ENCODE assay signal across 15 cellular contexts in the genomic region with DNA sequence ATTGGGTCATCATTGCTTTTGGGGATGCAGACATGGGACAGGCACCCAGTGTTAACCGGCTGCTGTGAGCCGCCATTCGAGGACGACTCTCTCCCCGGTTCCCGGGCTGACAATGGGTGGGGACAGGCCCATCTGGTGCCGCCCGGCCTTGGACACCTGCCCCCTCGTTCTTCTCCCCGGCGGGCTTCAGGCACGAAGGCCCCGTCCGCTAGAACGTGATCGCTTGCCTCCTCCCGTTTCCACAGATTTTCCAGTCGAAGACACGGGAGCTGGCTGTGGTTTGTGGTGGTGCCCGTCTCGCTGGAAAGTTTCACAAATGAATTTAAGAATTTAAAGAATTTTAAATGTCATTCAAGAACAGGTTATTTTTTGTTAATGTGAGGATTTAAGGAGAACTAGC. TPM values are rescaled to one million over a fixed set of nuclear protein-coding genes. Genes with fewer than 3 reads are reported as not detected.
DNase-seq lines count a peak whose midpoint lies in the region; ATAC-seq and TF ChIP-seq lines count a peak whose summit lies in the region.
"Had no signal": no experiment of that assay in that cellular context is flagged by ENCODE, and none has a peak within 500 bp of the region (broad histone marks: within the 10 kb centered on the region; RNA-seq: fewer than 3 reads in every experiment).

No MANE protein-coding gene starts in this region.

- H3K4me3 ChIP-seq in esophagus muscularis mucosa = peak overlapping the region; percentile 76 to 95 (median 84)
- no peak overlapping the region for H3K4me3 ChIP-seq in neural progenitor cell
- H3K4me3 ChIP-seq in upper lobe of left lung = peak overlapping the region in 2 of 4 donors; percentile 65 to 86

- peaks cover 3% of the 10 kb centered on the region for H3K36me3 Mint-ChIP-seq in activated naive CD4-positive, alpha-beta T cell treated with anti-CD3 and anti-CD28 coated beads, Interleukin-2, amount 50 U/mL, for 24 hours
- peaks cover 7% of the 10 kb centered on the region for H3K36me3 Mint-ChIP-seq in neural progenitor cell

- H3K9me3 ChIP-seq in esophagus muscularis mucosa (peaks cover 0 to 8% (median 4%) of the 10 kb centered on the region in 4 donors), neural progenitor cell (ENCODE audit: low read depth) (no peaks in the 10 kb centered on the region), upper lobe of left lung (no peaks in the 10 kb centered on the region)

- H3K4me3 Mint-ChIP-seq in activated naive CD4-positive, alpha-beta T cell treated with anti-CD3 and anti-CD28 coated beads, Interleukin-2, amount 50 U/mL, for 24 hours = peak overlapping the region; percentile 15
- H3K4me3 Mint-ChIP-seq in neural progenitor cell = peak overlapping the region; percentile 82
- H3K4me3 Mint-ChIP-seq: activated naive CD8-positive, alpha-beta T cell treated with anti-CD3 and anti-CD28 coated beads, Interleukin-2, amount 50 U/mL, for 24 hours had no signal

- no peak overlapping the region for H3K9ac ChIP-seq in neural progenitor cell

- peaks cover 26% of the 10 kb centered on the region for H4K20me1 ChIP-seq in neural progenitor cell (ENCODE audit: low read depth)

- ATAC-seq in upper lobe of left lung (ENCODE audit: low FRiP score in 2 of 2) (peak in 1 of 2 donors; percentile 9), GM21825 (IDR thresholded peaks at IDR 0.05; ENCODE audit: unreplicated experiment) (no peak), GM19452 (IDR thresholded peaks at IDR 0.05; ENCODE audit: unreplicated experiment) (no peak)
- ATAC-seq: activated naive CD8-positive, alpha-beta T cell treated with anti-CD3 and anti-CD28 coated beads, Interleukin-2, amount 50 U/mL, for 24 hours had no signal

- peaks cover 20 to 44% (median 34%) of the 10 kb centered on the region in 4 donors for H3K4me1 ChIP-seq in esophagus muscularis mucosa
- peaks cover 17% of the 10 kb centered on the region for H3K4me1 ChIP-seq in neural progenitor cell
- H3K4me1 ChIP-seq in upper lobe of left lung = peaks cover 8 to 36% (median 18%) of the 10 kb centered on the region in 4 donors

- peaks cover 0 to 4% (median 2%) of the 10 kb centered on the region in 4 donors for H3K36me3 ChIP-seq in esophagus muscularis mucosa
- no peaks in the 10 kb centered on the region for H3K36me3 ChIP-seq in neural progenitor cell
- no peaks in the 10 kb centered on the region for H3K36me3 ChIP-seq in upper lobe of left lung

- peak overlapping the region; percentile 81 to 86 (median 84) for H3K27ac ChIP-seq in esophagus muscularis mucosa (replicated peaks in 1 of 4)
- no peak overlapping the region for H3K27ac ChIP-seq in neural progenitor cell
- peak overlapping the region; percentile 69 to 91 (median 84) for H3K27ac ChIP-seq in upper lobe of left lung
- H3K27ac ChIP-seq: HL-60 had no signal

- TF ChIP-seq CTCF in esophagus muscularis mucosa (IDR thresholded peaks at IDR 0.05) (no peak), neural progenitor cell (IDR thresholded peaks at IDR 0.05) (no peak), upper lobe of left lung (IDR thresholded peaks at IDR 0.05) (no peak)

- H3K4me2 ChIP-seq in neural progenitor cell = peak overlapping the region; percentile 94

- H3K9me3 Mint-ChIP-seq in activated naive CD4-positive, alpha-beta T cell treated with anti-CD3 and anti-CD28 coated beads, Interleukin-2, amount 50 U/mL, for 24 hours = peaks cover 6% of the 10 kb centered on the region
- peaks cover 10% of the 10 kb centered on the region for H3K9me3 Mint-ChIP-seq in neural progenitor cell
- H3K9me3 Mint-ChIP-seq: activated naive CD8-positive, alpha-beta T cell treated with anti-CD3 and anti-CD28 coated beads, Interleukin-2, amount 50 U/mL, for 24 hours had no signal

- no peaks in the 10 kb centered on the region for H3K4me1 Mint-ChIP-seq in activated naive CD4-positive, alpha-beta T cell treated with anti-CD3 and anti-CD28 coated beads, Interleukin-2, amount 50 U/mL, for 24 hours
- peaks cover 27% of the 10 kb centered on the region for H3K4me1 Mint-ChIP-seq in neural progenitor cell
- H3K4me1 Mint-ChIP-seq: activated naive CD8-positive, alpha-beta T cell treated with anti-CD3 and anti-CD28 coated beads, Interleukin-2, amount 50 U/mL, for 24 hours had no signal

- no peak overlapping the region for H2AFZ ChIP-seq in neural progenitor cell (replicated peaks)

- WGBS in esophagus muscularis mucosa = 77% methylated on average over 7 of the region's 21 CpGs
- WGBS in upper lobe of left lung, 2 donors = 59 to 62% methylated on average over 12 to 21 of the region's 21 CpGs

- peaks cover 23% of the 10 kb centered on the region for H3K79me2 ChIP-seq in neural progenitor cell (ENCODE audit: low read depth)

- peaks cover 11% of the 10 kb centered on the region for H3K27me3 Mint-ChIP-seq in activated naive CD4-positive, alpha-beta T cell treated with anti-CD3 and anti-CD28 coated beads, Interleukin-2, amount 50 U/mL, for 24 hours
- H3K27me3 Mint-ChIP-seq in neural progenitor cell (ENCODE audit: insufficient read depth, low read depth) = peaks cover 12% of the 10 kb centered on the region

- intact Hi-C loops in esophagus muscularis mucosa (cut with DNase I) = no loop called here

- H3K27ac Mint-ChIP-seq in activated naive CD4-positive, alpha-beta T cell treated with anti-CD3 and anti-CD28 coated beads, Interleukin-2, amount 50 U/mL, for 24 hours = no peak overlapping the region
- peak overlapping the region; percentile 60 for H3K27ac Mint-ChIP-seq in neural progenitor cell
- H3K27ac Mint-ChIP-seq: activated naive CD8-positive, alpha-beta T cell treated with anti-CD3 and anti-CD28 coated beads, Interleukin-2, amount 50 U/mL, for 24 hours had no signal

- TF ChIP-seq EP300 in esophagus muscularis mucosa (IDR thresholded peaks at IDR 0.05) (no peak), upper lobe of left lung (IDR thresholded peaks at IDR 0.05) (no peak)

- no peak for DNase-seq in activated naive CD4-positive, alpha-beta T cell treated with Interleukin-2 at 50 U/mL for 16 hours
- DNase-seq in esophagus muscularis mucosa (ENCODE audit: extremely low spot score) = no peak
- DNase-seq in neural progenitor cell (ENCODE audit: low spot score) = no peak
- DNase-seq in upper lobe of left lung = peak in 1 of 2 donors; percentile 74
- DNase-seq in NOMO-1 (lab: John Stamatoyannopoulos, UW; ENCODE audit: unreplicated experiment in 2 of 2) = no peak
- DNase-seq: activated naive CD8-positive, alpha-beta T cell treated with anti-CD3 and anti-CD28 coated beads, Interleukin-2, amount 50 U/mL, for 24 hours; Calu3; effector memory CD4-positive, alpha-beta T cell; NCI-H226 had no signal

- H3K27me3 ChIP-seq in esophagus muscularis mucosa (peaks cover 0 to 10% (median 0%) of the 10 kb centered on the region in 4 donors), neural progenitor cell (no peaks in the 10 kb centered on the region), upper lobe of left lung (peaks cover 0 to 18% (median 4%) of the 10 kb centered on the region in 4 donors)

- H3F3A ChIP-seq in neural progenitor cell (ENCODE audit: low read depth) = peaks cover 32% of the 10 kb centered on the region

- TF ChIP-seq POLR2A in esophagus muscularis mucosa (IDR thresholded peaks at IDR 0.05; ENCODE audit: low read depth) (no peak), upper lobe of left lung (IDR thresholded peaks at IDR 0.05) (no peak)

RNA-seq across cellular contexts. Expression of gene PALM, which starts 2.0 kb away (rescaled TPM):
- 100 to 1,000 TPM in 1 of 4 donors, 10 to 100 TPM in 3; 42.8 to 119 (median 70.8) TPM for total RNA-seq in esophagus muscularis mucosa
- 13.9 and 40.7 TPM in 2 replicates for total RNA-seq in neural progenitor cell (ENCODE audit: low replicate concordance)
- 10 to 100 TPM; 12.5 to 65.6 (median 37.4) TPM for total RNA-seq in upper lobe of left lung

RNA-seq across cellular contexts. Expression of gene PRSS57, which starts 15.5 kb away (rescaled TPM):
- total RNA-seq in esophagus muscularis mucosa = under 1 TPM in 1 of 4 donors, not detected in 3; 0.34 TPM
- not detected in 2 replicates for total RNA-seq in neural progenitor cell (ENCODE audit: low replicate concordance)
- total RNA-seq in upper lobe of left lung = under 1 TPM in 2 of 6 donors, not detected in 4; 0.37 to 0.46 TPM
- total RNA-seq: A172, Calu3, posterior vena cava had no signal

RNA-seq across cellular contexts. Expression of gene FSTL3, which starts 34.6 kb away (rescaled TPM):
- total RNA-seq in esophagus muscularis mucosa (100 to 1,000 TPM; 115 to 226 (median 217) TPM), neural progenitor cell (ENCODE audit: low replicate concordance) (2.4 and 21.9 TPM in 2 replicates), upper lobe of left lung (100 to 1,000 TPM; 109 to 335 (median 197) TPM)

RNA-seq across cellular contexts. Expression of gene MISP, which starts 40.1 kb away (rescaled TPM):
- 1 to 10 TPM in 1 of 4 donors, not detected in 3; 2.0 TPM for total RNA-seq in esophagus muscularis mucosa
- not detected in 2 replicates for total RNA-seq in neural progenitor cell (ENCODE audit: low replicate concordance)
- 10 to 100 TPM; 22.5 to 51.5 (median 37.5) TPM for total RNA-seq in upper lobe of left lung

RNA-seq across cellular contexts. Expression of gene RNF126, which starts 47.8 kb away (rescaled TPM):
- total RNA-seq in esophagus muscularis mucosa (10 to 100 TPM; 41.5 to 63.5 (median 62.3) TPM), neural progenitor cell (ENCODE audit: low replicate concordance) (9.7 and 50.9 TPM in 2 replicates), upper lobe of left lung (100 to 1,000 TPM in 1 of 6 donors, 10 to 100 TPM in 5; 36.7 to 106 (median 66.3) TPM)
